8 cellular contexts compared by ENCODE assay signal in the genomic region with DNA sequence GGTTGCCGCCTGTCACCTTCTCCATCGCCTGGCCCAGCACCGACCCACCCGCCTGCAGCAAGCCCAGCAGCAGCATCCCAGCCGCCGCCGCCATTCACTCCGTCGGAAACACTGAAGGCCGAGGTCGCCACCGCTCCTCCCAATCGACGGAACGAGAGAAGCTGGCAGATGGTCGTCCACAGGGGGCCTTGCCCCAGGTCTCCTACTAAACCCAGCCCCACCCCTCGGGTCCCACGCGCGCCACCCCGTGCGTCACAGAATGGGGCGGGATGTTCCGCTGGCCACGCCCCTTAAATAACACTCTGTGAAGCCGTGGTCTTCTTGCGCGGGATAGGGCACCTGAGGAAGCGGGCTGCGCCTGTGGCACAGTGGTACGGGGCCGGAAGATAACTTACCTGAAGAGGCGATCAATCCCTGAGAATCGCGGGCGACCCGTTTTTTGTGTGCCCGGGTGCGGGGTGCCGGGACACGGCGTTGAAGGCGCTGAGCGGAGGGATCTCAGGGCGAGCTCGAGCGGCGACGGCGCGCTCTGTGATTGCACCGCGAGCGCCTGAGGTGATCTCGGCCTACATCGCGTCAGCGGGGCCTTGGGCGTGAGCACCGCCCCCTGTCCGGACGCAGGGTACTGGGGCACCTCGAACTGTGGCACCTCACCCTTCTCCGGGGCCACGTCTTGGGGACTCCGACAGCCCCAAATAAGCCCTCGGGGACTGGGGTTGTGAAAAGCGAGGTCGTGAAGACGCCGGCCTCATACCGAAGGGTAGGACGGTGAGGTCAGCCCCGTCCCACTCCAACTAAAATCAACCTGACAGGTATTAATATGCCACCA. TPM values are rescaled to one million over a fixed set of nuclear protein-coding genes. Genes with fewer than 3 reads are reported as not detected.
DNase-seq lines count a peak whose midpoint lies in the region; ATAC-seq and TF ChIP-seq lines count a peak whose summit lies in the region.

TSS of gene CYP51A1 (minus strand) at position 207 of the 829 bp plus-strand sequence. CDS start at position 94, 113 bp downstream.

- H3K9me3 ChIP-seq in mononuclear cell (ENCODE audit: low read depth, low read length) = no peaks in the 10 kb centered on the region

- peak; percentile 87 for ATAC-seq in GM21619 (IDR thresholded peaks at IDR 0.05; ENCODE audit: unreplicated experiment)

- TF ChIP-seq CTCF in epithelial cell of esophagus (IDR thresholded peaks at IDR 0.05; ENCODE audit: insufficient read depth, low read depth, low read length, missing control alignments) = no peak

- no peak for TF ChIP-seq EP300 in Ishikawa (IDR thresholded peaks at IDR 0.05; ENCODE audit: borderline replicate concordance)

- TF ChIP-seq RAD21 in Ishikawa (IDR thresholded peaks at IDR 0.05; ENCODE audit: low read depth) = no peak

- DNase-seq in DMS153 (lab: John Stamatoyannopoulos, UW) (peak; percentile 87), OCI-M2 (lab: John Stamatoyannopoulos, UW; ENCODE audit: unreplicated experiment) (peak; percentile 28), activated T-cell treated with anti-CD3 and anti-CD28 coated beads for 4 hours (peak; percentile 94), epithelial cell of esophagus (ENCODE audit: low read depth) (peak; percentile 93)
- peak; percentile 78 to 89 for DNase-seq in stimulated activated CD8-positive, alpha-beta memory T cell treated with anti-CD3 and anti-CD28 coated beads, Interleukin-2, amount 100 ng/mL, for 48 hours (ENCODE audit: low read depth in 2 of 2)

- H3K27me3 ChIP-seq in mononuclear cell (ENCODE audit: insufficient read depth, low read length) = no peaks in the 10 kb centered on the region

- H3K4me3 ChIP-seq in epithelial cell of esophagus (ENCODE audit: low read length) = peak within 1 kb of the TSS; percentile 80
- peak within 1 kb of the TSS; percentile 78 for H3K4me3 ChIP-seq in mononuclear cell (ENCODE audit: low read length)

- H3K4me1 ChIP-seq in mononuclear cell (ENCODE audit: insufficient read depth, low read length) = peaks cover 14% of the 10 kb centered on the region

TF ChIP-seq in Ishikawa, 13 proteins besides CTCF, POLR2A, EP300 and RAD21:
- peak; percentile 47; the same call in 1 of the 2 replicates for TF ChIP-seq CEBPB (IDR thresholded peaks at IDR 0.05)
- TF ChIP-seq EGR1 (IDR thresholded peaks at IDR 0.05) = no peak
- peak; percentile 55 for TF ChIP-seq TCF12 (IDR thresholded peaks at IDR 0.05; ENCODE audit: low read depth)
- TF ChIP-seq, protein P1, sequence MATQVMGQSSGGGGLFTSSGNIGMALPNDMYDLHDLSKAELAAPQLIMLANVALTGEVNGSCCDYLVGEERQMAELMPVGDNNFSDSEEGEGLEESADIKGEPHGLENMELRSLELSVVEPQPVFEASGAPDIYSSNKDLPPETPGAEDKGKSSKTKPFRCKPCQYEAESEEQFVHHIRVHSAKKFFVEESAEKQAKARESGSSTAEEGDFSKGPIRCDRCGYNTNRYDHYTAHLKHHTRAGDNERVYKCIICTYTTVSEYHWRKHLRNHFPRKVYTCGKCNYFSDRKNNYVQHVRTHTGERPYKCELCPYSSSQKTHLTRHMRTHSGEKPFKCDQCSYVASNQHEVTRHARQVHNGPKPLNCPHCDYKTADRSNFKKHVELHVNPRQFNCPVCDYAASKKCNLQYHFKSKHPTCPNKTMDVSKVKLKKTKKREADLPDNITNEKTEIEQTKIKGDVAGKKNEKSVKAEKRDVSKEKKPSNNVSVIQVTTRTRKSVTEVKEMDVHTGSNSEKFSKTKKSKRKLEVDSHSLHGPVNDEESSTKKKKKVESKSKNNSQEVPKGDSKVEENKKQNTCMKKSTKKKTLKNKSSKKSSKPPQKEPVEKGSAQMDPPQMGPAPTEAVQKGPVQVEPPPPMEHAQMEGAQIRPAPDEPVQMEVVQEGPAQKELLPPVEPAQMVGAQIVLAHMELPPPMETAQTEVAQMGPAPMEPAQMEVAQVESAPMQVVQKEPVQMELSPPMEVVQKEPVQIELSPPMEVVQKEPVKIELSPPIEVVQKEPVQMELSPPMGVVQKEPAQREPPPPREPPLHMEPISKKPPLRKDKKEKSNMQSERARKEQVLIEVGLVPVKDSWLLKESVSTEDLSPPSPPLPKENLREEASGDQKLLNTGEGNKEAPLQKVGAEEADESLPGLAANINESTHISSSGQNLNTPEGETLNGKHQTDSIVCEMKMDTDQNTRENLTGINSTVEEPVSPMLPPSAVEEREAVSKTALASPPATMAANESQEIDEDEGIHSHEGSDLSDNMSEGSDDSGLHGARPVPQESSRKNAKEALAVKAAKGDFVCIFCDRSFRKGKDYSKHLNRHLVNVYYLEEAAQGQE (IDR thresholded peaks at IDR 0.05; ENCODE audit: low read depth) = 0 out of 2 replicates have a peak, but pooled peaks have one; percentile 37
- TF ChIP-seq TAF1 (IDR thresholded peaks at IDR 0.05; ENCODE audit: low read depth) = peak; percentile 88
- peak; percentile 70 for TF ChIP-seq MAX (IDR thresholded peaks at IDR 0.05)
- no peak for TF ChIP-seq ZBTB7A (IDR thresholded peaks at IDR 0.05; ENCODE audit: low read depth)
- TF ChIP-seq CREB1 (IDR thresholded peaks at IDR 0.05; ENCODE audit: low read depth) = peak; percentile 84
- peak; percentile 31; the same call in 1 of the 2 replicates for TF ChIP-seq YY1 (IDR thresholded peaks at IDR 0.05; ENCODE audit: low read depth)
- no peak for TF ChIP-seq TEAD4 (IDR thresholded peaks at IDR 0.05)

RNA-seq across cellular contexts. Expression of gene CYP51A1, which starts in this region (rescaled TPM):
- total RNA-seq in mononuclear cell = 45.7 TPM

Comparison
In these comparisons a context has a peak if more than half of its experiments do, and no peak if none do; other contexts are left out.
1. Peak in every context shown above with its lines: DNase-seq, ATAC-seq and H3K4me3 ChIP-seq.
2. DNase-seq: peak in every context shown above with its lines; median percentile 94 in activated T-cell treated with anti-CD3 and anti-CD28 coated beads for 4 hours; 93 in epithelial cell of esophagus; 87 in DMS153; 84 in stimulated activated CD8-positive, alpha-beta memory T cell treated with anti-CD3 and anti-CD28 coated beads, Interleukin-2, amount 100 ng/mL, for 48 hours; 28 in OCI-M2.